In genomic region chr7:129186749-129187260, GRCh38 we compare ENCODE assay signal across 1 cellular context.
TF ChIP-seq lines count a peak whose summit lies in the region.

No MANE protein-coding gene starts in this region.

TF ChIP-seq in HepG2, 621 proteins besides CTCF, POLR2A, EP300 and RAD21:
- peak; percentile 65 for TF ChIP-seq CHD2 (IDR thresholded peaks at IDR 0.05; ENCODE audit: low read depth, low read length)
- no peak for TF ChIP-seq TARDBP (CRISPR knock-in tag; IDR thresholded peaks at IDR 0.05)
- TF ChIP-seq ZFP36L1 (CRISPR knock-in tag; IDR thresholded peaks at IDR 0.05) = no peak
